Comparison of ENCODE assay signal across 22 cellular contexts in the genomic region with DNA sequence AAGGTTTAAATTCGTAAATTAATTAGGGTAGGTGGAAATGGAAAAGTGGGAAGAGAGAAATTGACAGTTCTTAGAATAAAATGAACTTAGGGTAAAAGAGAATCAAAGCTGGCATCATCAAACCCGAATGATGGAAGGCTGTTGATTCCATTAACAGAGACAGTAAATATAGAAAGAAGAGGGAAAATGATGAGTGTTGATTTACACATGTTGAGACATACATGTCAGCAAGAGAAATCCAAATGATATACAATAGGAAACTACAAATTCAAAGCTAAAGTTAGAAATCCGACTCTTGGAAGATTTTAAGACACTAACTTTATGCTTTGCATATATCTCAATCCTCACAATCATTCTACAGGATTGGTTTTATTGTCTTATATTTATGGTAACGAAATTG.
"Had no signal": no experiment of that assay in that cellular context is flagged by ENCODE, and none has a peak within 500 bp of the region (broad histone marks: within the 10 kb centered on the region; RNA-seq: fewer than 3 reads in every experiment).

No MANE protein-coding gene starts in this region.

- DNase-seq: activated CD4-positive, alpha-beta T cell treated with anti-CD3 and anti-CD28 coated beads for 4 hours; activated CD8-positive, alpha-beta memory T cell treated with anti-CD3 and anti-CD28 coated beads, Interleukin-2, amount 50 U/mL, for 48 hours; activated CD8-positive, alpha-beta T cell treated with anti-CD3 and anti-CD28 coated beads for 36 hours; activated naive CD4-positive, alpha-beta T cell treated with anti-CD3 and anti-CD28 coated beads, Interleukin-2, amount 10 ng/mL, durations not matched to agents 7 days and 5 days; adrenal gland; dorsolateral prefrontal cortex; endodermal cell; left lung; mammary epithelial cell; mucosa of descending colon; nucleus accumbens; posterior cingulate gyrus; right cardiac atrium; stimulated activated CD4-positive, alpha-beta T cell treated with anti-CD3 and anti-CD28 coated beads, Interleukin-4, amount 100 ng/mL, for 24 hours; stimulated activated naive CD8-positive, alpha-beta T cell treated with anti-CD3 and anti-CD28 coated beads, Interleukin-15, Interleukin-2, amounts not matched to agents 100 U/mL and 50 U/mL, for 24 hours; T-cell; upper lobe of left lung; WERI-Rb-1 had no signal

- H3K9me3 Mint-ChIP-seq: activated CD8-positive, alpha-beta T cell treated with anti-CD3 and anti-CD28 coated beads for 36 hours; activated naive CD4-positive, alpha-beta T cell treated with anti-CD3 and anti-CD28 coated beads, Interleukin-2, amount 10 ng/mL, durations not matched to agents 7 days and 5 days; endodermal cell; nephron; T-cell had no signal

- H3K36me3 ChIP-seq: cardiac muscle cell had no signal

- H3K27ac ChIP-seq: adrenal gland, cardiac muscle cell, left lung, upper lobe of left lung, WERI-Rb-1 had no signal

- H3K4me3 Mint-ChIP-seq: activated CD8-positive, alpha-beta T cell treated with anti-CD3 and anti-CD28 coated beads for 36 hours; activated naive CD4-positive, alpha-beta T cell treated with anti-CD3 and anti-CD28 coated beads, Interleukin-2, amount 10 ng/mL, durations not matched to agents 7 days and 5 days; endodermal cell; nephron; T-cell had no signal

- H3K27me3 Mint-ChIP-seq: activated CD8-positive, alpha-beta T cell treated with anti-CD3 and anti-CD28 coated beads for 36 hours; activated naive CD4-positive, alpha-beta T cell treated with anti-CD3 and anti-CD28 coated beads, Interleukin-2, amount 10 ng/mL, durations not matched to agents 7 days and 5 days; T-cell had no signal

- H3K27ac Mint-ChIP-seq: activated CD8-positive, alpha-beta T cell treated with anti-CD3 and anti-CD28 coated beads for 36 hours; activated naive CD4-positive, alpha-beta T cell treated with anti-CD3 and anti-CD28 coated beads, Interleukin-2, amount 10 ng/mL, durations not matched to agents 7 days and 5 days; endodermal cell; T-cell had no signal

- H3K27me3 ChIP-seq: adrenal gland, cardiac muscle cell, dorsolateral prefrontal cortex, left lung, upper lobe of left lung had no signal

- H3K36me3 Mint-ChIP-seq: activated naive CD4-positive, alpha-beta T cell treated with anti-CD3 and anti-CD28 coated beads, Interleukin-2, amount 10 ng/mL, durations not matched to agents 7 days and 5 days had no signal

- H3K4me3 ChIP-seq: adrenal gland, cardiac muscle cell, dorsolateral prefrontal cortex, left lung, mucosa of descending colon, skin epidermis, upper lobe of left lung had no signal

- ATAC-seq: activated CD8-positive, alpha-beta T cell treated with anti-CD3 and anti-CD28 coated beads for 36 hours; left lung; right cardiac atrium; stimulated activated naive CD8-positive, alpha-beta T cell treated with anti-CD3 and anti-CD28 coated beads, Interleukin-15, Interleukin-2, amounts not matched to agents 100 U/mL and 50 U/mL, for 24 hours; T-cell had no signal

- FAIRE-seq: islet of Langerhans had no signal

- H3K9me3 ChIP-seq: adrenal gland, left lung, mucosa of descending colon, upper lobe of left lung had no signal
